ENCODE assay signal across 8 cellular contexts in genomic region chr2:36967236-36967876, GRCh38. TPM values are rescaled to one million over a fixed set of nuclear protein-coding genes. Genes with fewer than 3 reads are reported as not detected.
A peak's percentile ranks its signal among the peaks of the same experiment; 100 is the strongest.
DNase-seq lines count a peak whose midpoint lies in the region; ATAC-seq and TF ChIP-seq lines count a peak whose summit lies in the region.

No MANE protein-coding gene starts in this region.

- no CpG with 5 or more reads among the region's 15 CpGs for WGBS in H9 (ENCODE audit: extremely low coverage, insufficient read length, low lambda C conversion rate)

- no peak overlapping the region for H3K14ac ChIP-seq in H9 (ENCODE audit: insufficient read depth, low read length)

- no peak overlapping the region for H3K56ac ChIP-seq in H9 (ENCODE audit: insufficient read length, low read depth, low read length)

- H3K27ac Mint-ChIP-seq in H9 = no peak overlapping the region
- peak overlapping the region; percentile 98 for H3K27ac Mint-ChIP-seq in activated T-helper 1 cell treated with anti-CD3 and anti-CD28 coated beads, Interleukin-12 subunit alpha, Interleukin-12 subunit beta, Interleukin-2, Interleukin-4 antibody, amounts not matched to agents 30 ng/mL and 10 ng/mL and 1 ng/mL, durations not matched to agents 14 hours and 24 hours and 36 hours
- H3K27ac Mint-ChIP-seq in immature natural killer cell = peak overlapping the region; percentile 94 to 99 (median 98)

- peak overlapping the region; percentile 83 to 87 for H3K4me3 Mint-ChIP-seq in H9
- peak overlapping the region; percentile 92 for H3K4me3 Mint-ChIP-seq in activated T-helper 1 cell treated with anti-CD3 and anti-CD28 coated beads, Interleukin-12 subunit alpha, Interleukin-12 subunit beta, Interleukin-2, Interleukin-4 antibody, amounts not matched to agents 30 ng/mL and 10 ng/mL and 1 ng/mL, durations not matched to agents 14 hours and 24 hours and 36 hours
- H3K4me3 Mint-ChIP-seq in immature natural killer cell = peak overlapping the region; percentile 88 to 99 (median 99)

- no peak overlapping the region for H2BK120ac ChIP-seq in H9 (ENCODE audit: low read depth, low read length, poor library complexity, severe bottlenecking)

- no peaks in the 10 kb centered on the region for H3K79me1 ChIP-seq in H9 (ENCODE audit: insufficient read depth, low read depth, low read length, poor library complexity, severe bottlenecking)

- ATAC-seq in stimulated activated naive CD8-positive, alpha-beta T cell treated with anti-CD3 and anti-CD28 coated beads, Interleukin-15, Interleukin-2, amounts not matched to agents 100 U/mL and 50 U/mL, for 24 hours = no peak

- H3K4me1 Mint-ChIP-seq in H9 (peaks cover 51 to 54% of the 10 kb centered on the region in 2 experiments), immature natural killer cell (peaks cover 45% of the 10 kb centered on the region in 2 donors)
- peaks cover 54% of the 10 kb centered on the region for H3K4me1 Mint-ChIP-seq in activated T-helper 1 cell treated with anti-CD3 and anti-CD28 coated beads, Interleukin-12 subunit alpha, Interleukin-12 subunit beta, Interleukin-2, Interleukin-4 antibody, amounts not matched to agents 30 ng/mL and 10 ng/mL and 1 ng/mL, durations not matched to agents 14 hours and 24 hours and 36 hours (ENCODE audit: low read depth)

- H2AK5ac ChIP-seq in H9 (ENCODE audit: insufficient read length, low read length) = no peak overlapping the region

- POLR2A ChIA-PET in A673 (lab: Charles Lee; ENCODE audit: low non-redundant PET) = no interaction called here

- H3K9ac ChIP-seq in H9 (ENCODE audit: extremely low read depth, insufficient read length, low read length) = peak overlapping the region; percentile 74

- TF ChIP-seq CTCF in A673 (conservative IDR thresholded peaks at IDR 0.05; ENCODE audit: low read depth, low read length) = no peak
- TF ChIP-seq CTCF in H9 (conservative IDR thresholded peaks at IDR 0.05) = no peak

- peaks cover 10% of the 10 kb centered on the region for H3K23me2 ChIP-seq in H9 (ENCODE audit: insufficient read length, low read depth, low read length, poor library complexity, severe bottlenecking)

- no TSS peak for BruUV-seq in A673 (replicated peaks; lab: Mats Ljungman, UMichigan)

- H4K91ac ChIP-seq in H9 (ENCODE audit: insufficient read length, low read depth, low read length) = no peak overlapping the region

- peak overlapping the region; percentile 83 for H3K4me2 ChIP-seq in H9 (ENCODE audit: insufficient read depth, insufficient read length, low read length)

- H3K27ac ChIP-seq in A673 (ENCODE audit: low read depth, low read length, poor library complexity, severe bottlenecking) = peak overlapping the region; percentile 78
- no peak overlapping the region for H3K27ac ChIP-seq in H9 (ENCODE audit: insufficient read length, low read depth, low read length)

- no peak overlapping the region for H2BK20ac ChIP-seq in H9 (ENCODE audit: low read depth, low read length, poor library complexity, severe bottlenecking)

- no peak overlapping the region for H3K18ac ChIP-seq in H9 (ENCODE audit: insufficient read length, low read depth, low read length)

- 0 out of 2 replicates have a peak, but pooled peaks cover 2% of the 10 kb centered on the region for H3K79me2 ChIP-seq in H9 (ENCODE audit: insufficient read depth, low read length)

- H3K4me1 ChIP-seq in A673 (ENCODE audit: insufficient read depth, low read length, poor library complexity, severe bottlenecking) = peaks cover 31% of the 10 kb centered on the region
- H3K4me1 ChIP-seq in H9 (ENCODE audit: insufficient read depth, low read length) = peaks cover 6% of the 10 kb centered on the region; the same call in 1 of the 2 replicates

- CTCF ChIA-PET in A673 (lab: Charles Lee) = no interaction called here

- no peak overlapping the region for H4K5ac ChIP-seq in H9 (ENCODE audit: insufficient read length, low read depth, low read length)

- no peaks in the 10 kb centered on the region for H3K9me3 ChIP-seq in A673 (ENCODE audit: low read depth, low read length, poor library complexity, severe bottlenecking)
- H3K9me3 ChIP-seq in H9 (ENCODE audit: control insufficient read depth, low read depth, low read length) = no peaks in the 10 kb centered on the region

- no peak overlapping the region for H2BK12ac ChIP-seq in H9 (ENCODE audit: insufficient read length, low read depth, low read length)

- H3T11ph ChIP-seq in H9 (ENCODE audit: low read length) = no peak overlapping the region

- H3K4me3 ChIP-seq in A673 (ENCODE audit: low read depth, low read length, poor library complexity, severe bottlenecking) = peak overlapping the region; percentile 98

- no peak overlapping the region for H2BK5ac ChIP-seq in H9 (ENCODE audit: insufficient read length, low read length)

- H3K9me3 Mint-ChIP-seq in H9 = no peaks in the 10 kb centered on the region
- H3K9me3 Mint-ChIP-seq in activated T-helper 1 cell treated with anti-CD3 and anti-CD28 coated beads, Interleukin-12 subunit alpha, Interleukin-12 subunit beta, Interleukin-2, Interleukin-4 antibody, amounts not matched to agents 30 ng/mL and 10 ng/mL and 1 ng/mL, durations not matched to agents 14 hours and 24 hours and 36 hours = no peaks in the 10 kb centered on the region
- no peaks in the 10 kb centered on the region for H3K9me3 Mint-ChIP-seq in immature natural killer cell

- no peak overlapping the region for H4K8ac ChIP-seq in H9 (replicated peaks; ENCODE audit: insufficient read length, low read depth, low read length)

- no peak overlapping the region for H3K23ac ChIP-seq in H9 (ENCODE audit: insufficient read length, low read depth, low read length)

- H3K36me3 Mint-ChIP-seq in H9 (ENCODE audit: insufficient read depth in 1 of 3, low read depth in 3 of 3) (no peaks in the 10 kb centered on the region), immature natural killer cell (no peaks in the 10 kb centered on the region)
- H3K36me3 Mint-ChIP-seq in activated T-helper 1 cell treated with anti-CD3 and anti-CD28 coated beads, Interleukin-12 subunit alpha, Interleukin-12 subunit beta, Interleukin-2, Interleukin-4 antibody, amounts not matched to agents 30 ng/mL and 10 ng/mL and 1 ng/mL, durations not matched to agents 14 hours and 24 hours and 36 hours (ENCODE audit: low read depth) = peaks cover 10% of the 10 kb centered on the region

- H3K36me3 ChIP-seq in A673 (ENCODE audit: insufficient read depth, low read length, poor library complexity, severe bottlenecking) = no peaks in the 10 kb centered on the region

- no peaks in the 10 kb centered on the region for H4K20me1 ChIP-seq in H9 (ENCODE audit: control insufficient read depth, insufficient read depth, insufficient read length)

- H3K27me3 ChIP-seq in A673 (replicated peaks; ENCODE audit: insufficient read depth, low read depth, low read length, poor library complexity) = no peaks in the 10 kb centered on the region
- H3K27me3 ChIP-seq in H9 (ENCODE audit: insufficient read depth, low read length) = no peaks in the 10 kb centered on the region

- DNase-seq in A673 (ENCODE audit: low spot score) (peak; percentile 13), H9 (no peak), immature natural killer cell (no peak), kidney glomerular epithelial cell (lab: John Stamatoyannopoulos, UW) (no peak), AG08396 (ENCODE audit: low spot score) (no peak), COLO829 (ENCODE audit: low spot score) (no peak)
- DNase-seq in activated T-helper 1 cell treated with anti-CD3 and anti-CD28 coated beads, Interleukin-12 subunit alpha, Interleukin-12 subunit beta, Interleukin-2, Interleukin-4 antibody, amounts not matched to agents 30 ng/mL and 10 ng/mL and 1 ng/mL, durations not matched to agents 14 hours and 24 hours and 36 hours (ENCODE audit: low spot score) = no peak
- peak; percentile 10 for DNase-seq in stimulated activated naive CD8-positive, alpha-beta T cell treated with anti-CD3 and anti-CD28 coated beads, Interleukin-15, Interleukin-2, amounts not matched to agents 100 U/mL and 50 U/mL, for 24 hours

- H3K4ac ChIP-seq in H9 (ENCODE audit: low read depth, low read length) = no peak overlapping the region

- no peak overlapping the region for H2AFZ ChIP-seq in H9 (ENCODE audit: low read length)

- H3K27me3 Mint-ChIP-seq in H9 (ENCODE audit: low read depth) (no peaks in the 10 kb centered on the region), immature natural killer cell (ENCODE audit: low read depth in 3 of 3) (peaks cover 6 to 13% (median 11%) of the 10 kb centered on the region in 3 donors)
- H3K27me3 Mint-ChIP-seq in activated T-helper 1 cell treated with anti-CD3 and anti-CD28 coated beads, Interleukin-12 subunit alpha, Interleukin-12 subunit beta, Interleukin-2, Interleukin-4 antibody, amounts not matched to agents 30 ng/mL and 10 ng/mL and 1 ng/mL, durations not matched to agents 14 hours and 24 hours and 36 hours (ENCODE audit: insufficient read depth) = peaks cover 2% of the 10 kb centered on the region

- no peak overlapping the region for H2BK15ac ChIP-seq in H9 (ENCODE audit: low read depth, low read length)

- intact Hi-C loops in A673 (cut with micrococcal nuclease; ENCODE audit: unreplicated experiment) = no loop called here
- intact Hi-C loops in activated T-helper 1 cell treated with anti-CD3 and anti-CD28 coated beads, Interleukin-12 subunit alpha, Interleukin-12 subunit beta, Interleukin-2, Interleukin-4 antibody, amounts not matched to agents 30 ng/mL and 10 ng/mL and 1 ng/mL, durations not matched to agents 14 hours and 24 hours and 36 hours (cut with micrococcal nuclease) = loop anchor here (2.0 to 10.0 kb wide), 6 partner anchors 45 to 725 kb away; partner anchors contain the start of genes EIF2AK2, FEZ2 and PRKD3

RNA-seq across cellular contexts. Expression of gene STRN, which starts 1.0 kb away (rescaled TPM):
- total RNA-seq in A673 (2021) (36.1 TPM in 2 replicates), H9 (2021) (31.4 and 31.7 TPM in 2 replicates)
- 28.8 and 29.0 TPM in 2 replicates for total RNA-seq in activated T-helper 1 cell treated with anti-CD3 and anti-CD28 coated beads, Interleukin-12 subunit alpha, Interleukin-12 subunit beta, Interleukin-2, Interleukin-4 antibody, amounts not matched to agents 30 ng/mL and 10 ng/mL and 1 ng/mL, durations not matched to agents 14 hours and 24 hours and 36 hours
- 10 to 100 TPM in 2 of 3 donors, 1 to 10 TPM in 1; 9.1 to 20.6 (median 11.0) TPM for polyA plus RNA-seq in immature natural killer cell

Comparison
In these comparisons a context has a peak if more than half of its experiments do, and no peak if none do; other contexts are left out.
1. DNase-seq: peak in A673 (single experiment) and stimulated activated naive CD8-positive, alpha-beta T cell treated with anti-CD3 and anti-CD28 coated beads, Interleukin-15, Interleukin-2, amounts not matched to agents 100 U/mL and 50 U/mL, for 24 hours (single experiment); none in H9 (single experiment), activated T-helper 1 cell treated with anti-CD3 and anti-CD28 coated beads, Interleukin-12 subunit alpha, Interleukin-12 subunit beta, Interleukin-2, Interleukin-4 antibody, amounts not matched to agents 30 ng/mL and 10 ng/mL and 1 ng/mL, durations not matched to agents 14 hours and 24 hours and 36 hours (single experiment), immature natural killer cell (0 of 3), kidney glomerular epithelial cell (single experiment), AG08396 (single experiment) and COLO829 (single experiment).
2. H3K27ac Mint-ChIP-seq: peak in activated T-helper 1 cell treated with anti-CD3 and anti-CD28 coated beads, Interleukin-12 subunit alpha, Interleukin-12 subunit beta, Interleukin-2, Interleukin-4 antibody, amounts not matched to agents 30 ng/mL and 10 ng/mL and 1 ng/mL, durations not matched to agents 14 hours and 24 hours and 36 hours (single experiment) and immature natural killer cell (6 of 6); none in H9 (0 of 3).
3. Peak in every context shown above with its lines, with median percentiles within 50 percentile points of each other: H3K4me3 Mint-ChIP-seq.